10 cellular contexts compared by ENCODE assay signal in genomic region chr14:39762576-39763401, GRCh38.
DNase-seq lines count a peak whose midpoint lies in the region; ATAC-seq lines count a peak whose summit lies in the region.
"Had no signal": no experiment of that assay in that cellular context is flagged by ENCODE, and none has a peak within 500 bp of the region (broad histone marks: within the 10 kb centered on the region; RNA-seq: fewer than 3 reads in every experiment).

No MANE protein-coding gene starts in this region.

- no peaks in the 10 kb centered on the region for H3K36me3 ChIP-seq in aorta (ENCODE audit: control insufficient read depth in 1 of 2, insufficient read depth in 2 of 2, low read length in 1 of 2)
- H3K36me3 ChIP-seq: thyroid gland had no signal

- no peaks in the 10 kb centered on the region for H3K9me3 ChIP-seq in aorta (ENCODE audit: control insufficient read depth, low read length)
- H3K9me3 ChIP-seq: thyroid gland had no signal

- intact Hi-C loops in aorta (cut with DNase I) = no loop called here

- H3K4me1 Mint-ChIP-seq in T-helper 2 cell treated with Interferon-gamma antibody and Interleukin-4, amounts not matched to agents 5 μg/mL and 100 μg/mL, for 36 hours (ENCODE audit: low read depth) = no peaks in the 10 kb centered on the region
- H3K4me1 Mint-ChIP-seq in stimulated activated naive CD8-positive, alpha-beta T cell treated with anti-CD3 and anti-CD28 coated beads, Interleukin-15, Interleukin-2, amounts not matched to agents 100 ng/mL and 50 ng/mL, for 24 hours (ENCODE audit: low read depth) = peaks cover 14% of the 10 kb centered on the region

- H3K27ac ChIP-seq in aorta (ENCODE audit: low read depth in 1 of 2, low read length in 2 of 2) = no peak overlapping the region
- H3K27ac ChIP-seq: thyroid gland had no signal

- DNase-seq in stimulated activated CD4-positive, alpha-beta T cell treated with anti-CD3 and anti-CD28 coated beads, Interleukin-15, amount 100 ng/mL, for 24 hours = peak; percentile 26
- no peak for DNase-seq in stimulated activated CD4-positive, alpha-beta T cell treated with anti-CD3 and anti-CD28 coated beads, Interleukin-2, amount 100 ng/mL, for 48 hours
- DNase-seq in T-helper 2 cell treated with Interferon-gamma antibody and Interleukin-4, amounts not matched to agents 5 μg/mL and 100 μg/mL, for 36 hours (ENCODE audit: low spot score) = no peak
- DNase-seq in aorta (no peak), nucleus accumbens (lab: John Stamatoyannopoulos, UW) (no peak), NCI-H1417 (lab: John Stamatoyannopoulos, UW) (no peak)
- DNase-seq: SIG-M5, thyroid gland had no signal

- no peak overlapping the region for H3K27ac Mint-ChIP-seq in T-helper 2 cell treated with Interferon-gamma antibody and Interleukin-4, amounts not matched to agents 5 μg/mL and 100 μg/mL, for 36 hours
- H3K27ac Mint-ChIP-seq in stimulated activated naive CD8-positive, alpha-beta T cell treated with anti-CD3 and anti-CD28 coated beads, Interleukin-15, Interleukin-2, amounts not matched to agents 100 ng/mL and 50 ng/mL, for 24 hours = peak overlapping the region; percentile 42

- no peaks in the 10 kb centered on the region for H3K27me3 ChIP-seq in aorta (ENCODE audit: control insufficient read depth in 1 of 2, insufficient read depth in 2 of 2, low read length in 1 of 2)
- H3K27me3 ChIP-seq: thyroid gland had no signal

- no peak overlapping the region for H3K4me3 ChIP-seq in aorta (ENCODE audit: low read length in 2 of 2)
- H3K4me3 ChIP-seq: thyroid gland had no signal

- WGBS in aorta, 2 donors = 82 to 91% methylated on average over 16 of the region's 16 CpGs

- H3K9me3 Mint-ChIP-seq in T-helper 2 cell treated with Interferon-gamma antibody and Interleukin-4, amounts not matched to agents 5 μg/mL and 100 μg/mL, for 36 hours = no peaks in the 10 kb centered on the region
- no peaks in the 10 kb centered on the region for H3K9me3 Mint-ChIP-seq in stimulated activated naive CD8-positive, alpha-beta T cell treated with anti-CD3 and anti-CD28 coated beads, Interleukin-15, Interleukin-2, amounts not matched to agents 100 ng/mL and 50 ng/mL, for 24 hours

- H3K36me3 Mint-ChIP-seq in T-helper 2 cell treated with Interferon-gamma antibody and Interleukin-4, amounts not matched to agents 5 μg/mL and 100 μg/mL, for 36 hours (ENCODE audit: low read depth) = no peaks in the 10 kb centered on the region
- H3K36me3 Mint-ChIP-seq in stimulated activated naive CD8-positive, alpha-beta T cell treated with anti-CD3 and anti-CD28 coated beads, Interleukin-15, Interleukin-2, amounts not matched to agents 100 ng/mL and 50 ng/mL, for 24 hours (ENCODE audit: low read depth) = no peaks in the 10 kb centered on the region

- peak; percentile 44 for ATAC-seq in HG03066 (IDR thresholded peaks at IDR 0.05; ENCODE audit: low read depth, unreplicated experiment)
- ATAC-seq in aorta (ENCODE audit: low FRiP score) = no peak

- peak overlapping the region; percentile 1 for H3K4me3 Mint-ChIP-seq in T-helper 2 cell treated with Interferon-gamma antibody and Interleukin-4, amounts not matched to agents 5 μg/mL and 100 μg/mL, for 36 hours
- peak overlapping the region; percentile 57 for H3K4me3 Mint-ChIP-seq in stimulated activated naive CD8-positive, alpha-beta T cell treated with anti-CD3 and anti-CD28 coated beads, Interleukin-15, Interleukin-2, amounts not matched to agents 100 ng/mL and 50 ng/mL, for 24 hours

- no peaks in the 10 kb centered on the region for H3K4me1 ChIP-seq in aorta (ENCODE audit: control insufficient read depth in 1 of 2, insufficient read depth in 2 of 2, low read length in 2 of 2)

- H3K27me3 Mint-ChIP-seq in T-helper 2 cell treated with Interferon-gamma antibody and Interleukin-4, amounts not matched to agents 5 μg/mL and 100 μg/mL, for 36 hours (ENCODE audit: low read depth) = no peaks in the 10 kb centered on the region
- H3K27me3 Mint-ChIP-seq in stimulated activated naive CD8-positive, alpha-beta T cell treated with anti-CD3 and anti-CD28 coated beads, Interleukin-15, Interleukin-2, amounts not matched to agents 100 ng/mL and 50 ng/mL, for 24 hours = no peaks in the 10 kb centered on the region
